Comparison of ENCODE assay signal across 21 cellular contexts in genomic region chr20:32021091-32021490, GRCh38. TPM values are rescaled to one million over a fixed set of nuclear protein-coding genes. Genes with fewer than 3 reads are reported as not detected.
DNase-seq lines count a peak whose midpoint lies in the region; ATAC-seq and TF ChIP-seq lines count a peak whose summit lies in the region.
"Had no signal": no experiment of that assay in that cellular context is flagged by ENCODE, and none has a peak within 500 bp of the region (broad histone marks: within the 10 kb centered on the region; RNA-seq: fewer than 3 reads in every experiment).

No MANE protein-coding gene starts in this region.

- H3K36me3 ChIP-seq in neural progenitor cell = no peaks in the 10 kb centered on the region

- H3K4me1 ChIP-seq in neural progenitor cell = peaks cover 7% of the 10 kb centered on the region

- H3K9ac ChIP-seq in neural progenitor cell = no peak overlapping the region

- H3K4me3 Mint-ChIP-seq in glutamatergic neuron (ENCODE audit: unreplicated experiment) = peak overlapping the region; percentile 9
- peak overlapping the region; percentile 14 for H3K4me3 Mint-ChIP-seq in neural progenitor cell
- H3K4me3 Mint-ChIP-seq in chondrocyte (ENCODE audit: unreplicated experiment) = no peak overlapping the region

- no peaks in the 10 kb centered on the region for H4K20me1 ChIP-seq in neural progenitor cell (ENCODE audit: low read depth)

- no peak overlapping the region for H3K27ac ChIP-seq in neural progenitor cell
- H3K27ac ChIP-seq: 22Rv1, RWPE1 had no signal

- H3K27me3 ChIP-seq in neural progenitor cell = peaks cover 43% of the 10 kb centered on the region

- H3F3A ChIP-seq in neural progenitor cell (ENCODE audit: low read depth) = peaks cover 14% of the 10 kb centered on the region

- H2AFZ ChIP-seq in neural progenitor cell (replicated peaks) = no peak overlapping the region

- H3K36me3 Mint-ChIP-seq in glutamatergic neuron (ENCODE audit: unreplicated experiment) (peaks cover 7% of the 10 kb centered on the region), neural progenitor cell (peaks cover 2% of the 10 kb centered on the region), chondrocyte (ENCODE audit: low read depth) (peaks cover 9% of the 10 kb centered on the region)

- DNase-seq in activated effector memory CD4-positive, alpha-beta T cell treated with anti-CD3 and anti-CD28 coated beads, Interleukin-2, amount 50 U/mL, for 16 hours = peak; percentile 19
- DNase-seq in activated effector memory CD4-positive, alpha-beta T cell treated with Interleukin-2 at 50 U/mL for 16 hours = no peak
- DNase-seq in glutamatergic neuron (no peak), neural progenitor cell (ENCODE audit: low spot score) (no peak), NCI-H1092 (lab: John Stamatoyannopoulos, UW) (no peak), chondrocyte (ENCODE audit: low spot score) (no peak)
- DNase-seq: COR-L47, DMS 273 treated with DMSO at 0.1 percent for 48 hours, DND-41, GF-D8, KBM-7, NCI-H1694 treated with DMSO at 0.1 percent for 48 hours, NCI-H2227 treated with DMSO at 0.1 percent for 48 hours, NCI-H524, SIG-M5 had no signal

- peaks cover 15% of the 10 kb centered on the region for H3K4me1 Mint-ChIP-seq in glutamatergic neuron (ENCODE audit: low read depth, unreplicated experiment)
- peaks cover 22% of the 10 kb centered on the region for H3K4me1 Mint-ChIP-seq in neural progenitor cell
- peaks cover 18% of the 10 kb centered on the region for H3K4me1 Mint-ChIP-seq in chondrocyte (ENCODE audit: low read depth)

- H3K27ac Mint-ChIP-seq in glutamatergic neuron (ENCODE audit: unreplicated experiment) (no peak overlapping the region), neural progenitor cell (no peak overlapping the region), chondrocyte (ENCODE audit: unreplicated experiment) (no peak overlapping the region)
- H3K27ac Mint-ChIP-seq: CD14-positive monocyte had no signal

- H3K9me3 Mint-ChIP-seq in glutamatergic neuron (ENCODE audit: unreplicated experiment) (peaks cover 9% of the 10 kb centered on the region), neural progenitor cell (peaks cover 2% of the 10 kb centered on the region), chondrocyte (ENCODE audit: low read depth) (no peaks in the 10 kb centered on the region)

- no peak for TF ChIP-seq CTCF in glutamatergic neuron (IDR thresholded peaks at IDR 0.05; ENCODE audit: partially characterized antibody, unreplicated experiment)
- TF ChIP-seq CTCF in neural progenitor cell (IDR thresholded peaks at IDR 0.05) = no peak
- no peak for TF ChIP-seq CTCF in chondrocyte (IDR thresholded peaks at IDR 0.05)

- H3K9me3 ChIP-seq in neural progenitor cell (ENCODE audit: low read depth) = no peaks in the 10 kb centered on the region

- H3K79me2 ChIP-seq in neural progenitor cell (ENCODE audit: low read depth) = no peaks in the 10 kb centered on the region

- H3K4me2 ChIP-seq in neural progenitor cell = no peak overlapping the region

- H3K4me3 ChIP-seq in neural progenitor cell = no peak overlapping the region

- ATAC-seq in GM21576 (IDR thresholded peaks at IDR 0.05; ENCODE audit: unreplicated experiment) = no peak
- no peak for ATAC-seq in activated CD4-positive, CD25-positive, alpha-beta regulatory T cell treated with anti-CD3 and anti-CD28 coated beads, Interleukin-2, amount 50 U/mL, for 24 hours
- ATAC-seq: SK-N-SH treated with all-trans-retinoic acid at 6 μM for 48 hours had no signal

- H3K27me3 Mint-ChIP-seq in glutamatergic neuron (ENCODE audit: unreplicated experiment) = peaks cover 36% of the 10 kb centered on the region
- H3K27me3 Mint-ChIP-seq in neural progenitor cell (ENCODE audit: insufficient read depth, low read depth) = peaks cover 29% of the 10 kb centered on the region
- H3K27me3 Mint-ChIP-seq in chondrocyte (ENCODE audit: low read depth) = peaks cover 86% of the 10 kb centered on the region

RNA-seq across cellular contexts. Expression of gene CCM2L, which starts 10.9 kb away (rescaled TPM):
- 6.3 TPM for total RNA-seq in glutamatergic neuron (ENCODE audit: unreplicated experiment)
- total RNA-seq in neural progenitor cell (ENCODE audit: low replicate concordance) = 0.75 and 3.9 TPM in 2 replicates
- total RNA-seq in chondrocyte = not detected in 3 replicates

RNA-seq across cellular contexts. Expression of gene HCK, which starts 31.0 kb away (rescaled TPM):
- 0.78 TPM for total RNA-seq in glutamatergic neuron (ENCODE audit: unreplicated experiment)
- not detected in 2 replicates for total RNA-seq in neural progenitor cell (ENCODE audit: low replicate concordance)
- total RNA-seq in chondrocyte = not detected in 3 replicates

RNA-seq across cellular contexts. Expression of gene XKR7, which starts 53.1 kb away (rescaled TPM):
- total RNA-seq in glutamatergic neuron (ENCODE audit: unreplicated experiment) (284 TPM), neural progenitor cell (ENCODE audit: low replicate concordance) (0.07 and 0.19 TPM in 2 replicates), chondrocyte (0.02 TPM in 1 of 3 replicates, not detected in the others)

Comparison
In these comparisons a context has a peak if more than half of its experiments do, and no peak if none do; other contexts are left out.
1. RNA of gene XKR7, which starts 53.1 kb away (total RNA-seq): 284 TPM in glutamatergic neuron (single experiment); 0.07 to 0.19 TPM in neural progenitor cell and 0.02 TPM in chondrocyte; every median in the first group is over 100 times any median in the second.